1 cellular context compared by ENCODE assay signal in genomic region chr13:21067794-21068193, GRCh38.
TF ChIP-seq lines count a peak whose summit lies in the region.

No MANE protein-coding gene starts in this region.

TF ChIP-seq in HEK293, 187 proteins besides CTCF, POLR2A, EP300 and RAD21 (continued from another document):
- no peak for TF ChIP-seq ZNF26 (tag by site-specific recombination; IDR thresholded peaks at IDR 0.05)
- TF ChIP-seq ZNF580 (tag by site-specific recombination; IDR thresholded peaks at IDR 0.05), result peak; percentile 10; the same call in 1 of the 2 replicates
- TF ChIP-seq FEZF1 (tag by site-specific recombination; IDR thresholded peaks at IDR 0.05), result peak; percentile 27; the same call in 1 of the 2 replicates
- no peak for TF ChIP-seq PRDM10 (tag by site-specific recombination; IDR thresholded peaks at IDR 0.05)
- no peak for TF ChIP-seq OSR2 (tag by site-specific recombination; IDR thresholded peaks at IDR 0.05)
